In the genomic region with DNA sequence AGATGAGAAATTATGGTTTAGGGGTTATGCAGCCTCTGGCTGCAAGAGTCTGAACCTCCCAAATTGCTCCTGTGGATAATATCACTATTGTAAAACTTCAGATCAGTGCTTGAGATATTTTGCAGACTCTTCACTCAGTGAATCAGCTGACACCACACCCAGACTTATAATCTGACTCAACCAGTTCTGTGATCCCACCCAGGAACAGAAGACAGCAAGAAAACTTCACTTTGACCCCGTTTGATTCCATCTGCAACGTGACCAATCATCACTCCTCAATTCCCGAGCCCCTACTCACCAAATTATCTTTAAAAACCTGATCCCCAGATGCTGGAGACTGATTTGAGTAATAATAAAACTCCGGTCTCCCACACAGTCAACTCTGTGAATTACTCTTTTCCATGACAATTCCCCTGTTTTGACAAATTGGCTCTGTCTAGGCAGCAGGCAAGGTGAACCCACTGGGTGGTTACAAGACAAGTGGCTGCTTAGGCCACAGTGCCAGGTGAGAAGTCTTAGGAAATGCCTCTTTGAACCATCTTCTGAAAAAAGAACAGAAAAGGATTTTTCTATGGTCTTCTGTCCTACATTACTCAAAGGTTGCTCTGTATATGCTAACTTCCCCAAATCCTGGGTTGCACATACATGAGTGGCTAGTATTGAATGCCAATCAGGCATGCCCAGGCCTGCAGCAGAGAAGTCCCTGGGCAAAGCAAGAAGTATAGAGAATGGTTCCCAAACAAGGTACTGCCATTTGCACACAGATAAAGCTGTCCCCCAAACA, we compare ENCODE assay signal across 17 cellular contexts.
DNase-seq lines count a peak whose midpoint lies in the region; ATAC-seq and TF ChIP-seq lines count a peak whose summit lies in the region.
"Had no signal": no experiment of that assay in that cellular context is flagged by ENCODE, and none has a peak within 500 bp of the region (broad histone marks: within the 10 kb centered on the region; RNA-seq: fewer than 3 reads in every experiment).

No MANE protein-coding gene starts in this region.

- no peak overlapping the region for H3K9ac ChIP-seq in adipocyte (ENCODE audit: low read length)

- intact Hi-C loops in naive thymus-derived CD4-positive, alpha-beta T cell (cut with micrococcal nuclease) = no loop called here

- no peaks in the 10 kb centered on the region for H3K9me3 ChIP-seq in adipocyte (ENCODE audit: control insufficient read depth, low read length)
- H3K9me3 ChIP-seq in naive thymus-derived CD4-positive, alpha-beta T cell (ENCODE audit: control insufficient read depth in 2 of 3, low read length in 3 of 3) = no peaks in the 10 kb centered on the region
- H3K9me3 ChIP-seq: ovary had no signal

- peaks cover 27% of the 10 kb centered on the region for H3K4me1 ChIP-seq in adipocyte (ENCODE audit: control insufficient read depth, insufficient read depth, low read length)
- no peaks in the 10 kb centered on the region for H3K4me1 ChIP-seq in naive thymus-derived CD4-positive, alpha-beta T cell (ENCODE audit: control insufficient read depth in 2 of 2, insufficient read depth in 2 of 2, low read length in 2 of 2)

- H3K4me3 ChIP-seq in adipocyte (ENCODE audit: low read length) = no peak overlapping the region
- H3K4me3 ChIP-seq in naive thymus-derived CD4-positive, alpha-beta T cell (ENCODE audit: low read length) = no peak overlapping the region
- H3K4me3 ChIP-seq: lung, ovary had no signal

- POLR2A ChIA-PET in naive thymus-derived CD4-positive, alpha-beta T cell (lab: Charles Lee) = no interaction called here

- ATAC-seq in HG03045 (IDR thresholded peaks at IDR 0.05; ENCODE audit: unreplicated experiment) = peak; percentile 50
- no peak for ATAC-seq in naive thymus-derived CD4-positive, alpha-beta T cell
- no peak for ATAC-seq in GM18517 (IDR thresholded peaks at IDR 0.05; ENCODE audit: unreplicated experiment)
- ATAC-seq in HG02642 (IDR thresholded peaks at IDR 0.05; ENCODE audit: poor library complexity, unreplicated experiment) = no peak

- no peaks in the 10 kb centered on the region for H3K9me3 Mint-ChIP-seq in mesothelial cell of epicardium
- H3K9me3 Mint-ChIP-seq in naive thymus-derived CD4-positive, alpha-beta T cell = peaks cover 0 to 9% (median 2%) of the 10 kb centered on the region in 11 donors
- H3K9me3 Mint-ChIP-seq: activated CD4-positive, alpha-beta T cell treated with anti-CD3 and anti-CD28 coated beads, Interleukin-2, amount 10 ng/mL, durations not matched to agents 24 days and 14 days had no signal

- no peak overlapping the region for H3K4me3 Mint-ChIP-seq in mesothelial cell of epicardium
- no peak overlapping the region for H3K4me3 Mint-ChIP-seq in naive thymus-derived CD4-positive, alpha-beta T cell
- H3K4me3 Mint-ChIP-seq: activated CD4-positive, alpha-beta T cell treated with anti-CD3 and anti-CD28 coated beads, Interleukin-2, amount 10 ng/mL, durations not matched to agents 24 days and 14 days; CD4-positive, alpha-beta memory T cell; IgD-negative memory B cell had no signal

- peak overlapping the region; percentile 44 for H3K27ac Mint-ChIP-seq in mesothelial cell of epicardium
- H3K27ac Mint-ChIP-seq in naive thymus-derived CD4-positive, alpha-beta T cell = no peak overlapping the region
- H3K27ac Mint-ChIP-seq: activated CD4-positive, alpha-beta T cell treated with anti-CD3 and anti-CD28 coated beads, Interleukin-2, amount 10 ng/mL, durations not matched to agents 24 days and 14 days; CD4-positive, alpha-beta memory T cell; IgD-negative memory B cell had no signal

- TF ChIP-seq CTCF in mesothelial cell of epicardium (IDR thresholded peaks at IDR 0.05; ENCODE audit: unreplicated experiment) = no peak

- H3K27me3 ChIP-seq in adipocyte (replicated peaks; ENCODE audit: control insufficient read depth, insufficient read depth, low read length) = no peaks in the 10 kb centered on the region
- H3K27me3 ChIP-seq in naive thymus-derived CD4-positive, alpha-beta T cell (ENCODE audit: control insufficient read depth in 2 of 2, insufficient read depth in 2 of 2, low read length in 2 of 2) = no peaks in the 10 kb centered on the region
- H3K27me3 ChIP-seq: ovary had no signal

- no peaks in the 10 kb centered on the region for H3K27me3 Mint-ChIP-seq in mesothelial cell of epicardium (ENCODE audit: low read depth)
- H3K27me3 Mint-ChIP-seq in naive thymus-derived CD4-positive, alpha-beta T cell = no peaks in the 10 kb centered on the region
- H3K27me3 Mint-ChIP-seq: activated CD4-positive, alpha-beta T cell treated with anti-CD3 and anti-CD28 coated beads, Interleukin-2, amount 10 ng/mL, durations not matched to agents 24 days and 14 days; CD4-positive, alpha-beta memory T cell had no signal

- CTCF ChIA-PET in naive thymus-derived CD4-positive, alpha-beta T cell (lab: Charles Lee) = no interaction called here

- DNase-seq in ELR (ENCODE audit: low read depth) (peak; percentile 62), adipocyte (ENCODE audit: low read depth) (peak; percentile 28), mesothelial cell of epicardium (ENCODE audit: low spot score in 2 of 2, unreplicated experiment in 2 of 2) (no peak), hippocampal formation (lab: John Stamatoyannopoulos, UW) (no peak)
- DNase-seq in naive thymus-derived CD4-positive, alpha-beta T cell = no peak
- DNase-seq: activated CD4-positive, alpha-beta T cell treated with anti-CD3 and anti-CD28 coated beads, Interleukin-2, amount 10 ng/mL, durations not matched to agents 24 days and 14 days; CD4-positive, alpha-beta memory T cell; NCI-H1436 treated with DMSO at 0.1 percent for 48 hours; ovary; stimulated activated CD4-positive, alpha-beta T cell treated with anti-CD3 and anti-CD28 coated beads, Interleukin-2, amount 100 ng/mL, for 48 hours; stimulated activated naive CD4-positive, alpha-beta T cell treated with Interleukin-2 at 50 U/mL for 16 hours; T-helper 2 cell had no signal

- peaks cover 37% of the 10 kb centered on the region for H3K4me1 Mint-ChIP-seq in mesothelial cell of epicardium
- no peaks in the 10 kb centered on the region for H3K4me1 Mint-ChIP-seq in naive thymus-derived CD4-positive, alpha-beta T cell
- H3K4me1 Mint-ChIP-seq: activated CD4-positive, alpha-beta T cell treated with anti-CD3 and anti-CD28 coated beads, Interleukin-2, amount 10 ng/mL, durations not matched to agents 24 days and 14 days; CD4-positive, alpha-beta memory T cell had no signal

- no peak overlapping the region for H3K27ac ChIP-seq in naive thymus-derived CD4-positive, alpha-beta T cell (ENCODE audit: low read depth, low read length)
- H3K27ac ChIP-seq: ovary had no signal

- no peaks in the 10 kb centered on the region for H3K36me3 ChIP-seq in adipocyte (ENCODE audit: control insufficient read depth, insufficient read depth, low read length, severe bottlenecking)
- H3K36me3 ChIP-seq in naive thymus-derived CD4-positive, alpha-beta T cell (ENCODE audit: control insufficient read depth in 2 of 3, insufficient read depth in 3 of 3, low read length in 3 of 3) = no peaks in the 10 kb centered on the region
- H3K36me3 ChIP-seq: ovary had no signal

- H3K36me3 Mint-ChIP-seq in mesothelial cell of epicardium = no peaks in the 10 kb centered on the region
- H3K36me3 Mint-ChIP-seq in naive thymus-derived CD4-positive, alpha-beta T cell = peaks cover 0 to 3% (median 0%) of the 10 kb centered on the region in 5 donors
- H3K36me3 Mint-ChIP-seq: CD4-positive, alpha-beta memory T cell; IgD-negative memory B cell had no signal

Comparison
In these comparisons a context has a peak if more than half of its experiments do, and no peak if none do; other contexts are left out.
1. DNase-seq: peak in ELR (single experiment) and adipocyte (single experiment); none in mesothelial cell of epicardium (0 of 2), hippocampal formation (0 of 2) and naive thymus-derived CD4-positive, alpha-beta T cell (0 of 9).